In the genomic region with DNA sequence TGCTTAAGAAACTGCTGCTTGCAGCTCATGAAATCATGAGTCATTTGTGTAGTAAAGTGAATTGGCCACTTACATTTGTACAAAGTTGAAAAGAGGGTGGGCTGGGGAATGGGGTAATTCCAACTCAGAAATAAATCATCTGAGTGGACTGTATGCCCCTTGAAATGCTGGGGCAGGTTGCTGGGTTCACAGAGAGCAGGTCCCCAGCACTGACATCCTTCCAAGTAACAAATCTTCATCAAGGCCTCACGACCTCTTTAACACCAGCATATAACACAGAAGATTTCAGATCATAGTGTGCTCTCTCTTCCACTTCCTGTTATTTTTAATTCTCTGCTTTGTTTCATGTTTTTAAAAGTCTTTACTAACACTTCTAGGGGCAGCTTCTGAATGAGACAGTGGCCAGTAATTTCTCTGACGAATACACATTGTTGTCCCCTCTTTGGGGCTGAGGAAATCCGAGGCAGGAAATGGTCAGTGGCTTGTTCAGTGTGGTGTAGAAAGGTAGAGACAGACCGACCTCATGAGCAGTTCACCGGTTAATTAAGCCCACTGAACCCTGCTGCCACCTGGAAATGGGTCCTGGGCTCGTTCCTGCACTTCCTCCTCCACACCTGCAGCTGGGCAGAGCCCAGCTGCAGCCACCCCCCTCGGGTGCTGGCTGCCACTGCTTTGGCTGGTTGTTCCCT, we compare ENCODE assay signal across 8 cellular contexts.
DNase-seq lines count a peak whose midpoint lies in the region; ATAC-seq and TF ChIP-seq lines count a peak whose summit lies in the region.

No MANE protein-coding gene starts in this region.

- H3K4me3 Mint-ChIP-seq in activated naive CD4-positive, alpha-beta T cell treated with anti-CD3 and anti-CD28 coated beads, Interleukin-2, amount 10 ng/mL, durations not matched to agents 7 days and 5 days: peak overlapping the region; percentile 37
- peak overlapping the region; percentile 36 to 63 (median 58) for H3K4me3 Mint-ChIP-seq in immature natural killer cell

- no peaks in the 10 kb centered on the region for H3K27me3 ChIP-seq in GM06990 (replicated peaks; ENCODE audit: control insufficient read depth, insufficient read depth, low read length)
- H3K27me3 ChIP-seq in transverse colon: no peaks in the 10 kb centered on the region

- H3K4me3 ChIP-seq in GM06990 (replicated peaks; ENCODE audit: low read depth, low read length): no peak overlapping the region; the same call in 1 of the 2 replicates
- H3K4me3 ChIP-seq in transverse colon: no peak overlapping the region

- CTCF ChIA-PET in activated naive CD4-positive, alpha-beta T cell treated with anti-CD3 and anti-CD28 coated beads, Interleukin-2, amount 10 ng/mL, durations not matched to agents 7 days and 5 days (lab: Charles Lee): interaction anchor here (0.8 to 3.5 kb wide), 7 partner anchors 7 to 127 kb away, joined by 3 to 18 read pairs (median 3); a partner anchor contains a TSS

- in situ Hi-C loops in transverse colon (cut with MboI; ENCODE audit: low pct_ligation_motif_present in 1 of 4, low pct_unique_long_range_greater_than_20kb in 1 of 4, low sequenced_read_pairs in 3 of 4): no loop called here

- DNase-seq in GM06990 (ENCODE audit: extremely low read depth, insufficient read length) (peak; percentile 72), GM20000 (ENCODE audit: low spot score) (peak; percentile 42), immature natural killer cell (peak; percentile 64 to 69 (median 67)), transverse colon (peak; percentile 63), caudate nucleus (lab: John Stamatoyannopoulos, UW) (no peak)
- peak; percentile 60 for DNase-seq in activated naive CD4-positive, alpha-beta T cell treated with anti-CD3 and anti-CD28 coated beads, Interleukin-2, amount 10 ng/mL, durations not matched to agents 7 days and 5 days
- no peak for DNase-seq in stimulated activated CD4-positive, alpha-beta T cell treated with anti-CD3 and anti-CD28 coated beads, Interleukin-4, amount 100 ng/mL, for 1 hour

- H3K27ac ChIP-seq in transverse colon (peak overlapping the region; percentile 79 to 86 (median 82)), caudate nucleus (ENCODE audit: low read depth, low read length) (no peak overlapping the region)

- peak; percentile 80 for ATAC-seq in HG03521 (IDR thresholded peaks at IDR 0.05; ENCODE audit: unreplicated experiment)

- TF ChIP-seq CTCF in GM06990 (IDR thresholded peaks at IDR 0.05; ENCODE audit: insufficient read depth, low read length, poor library complexity, severe bottlenecking): no peak
- TF ChIP-seq CTCF in GM20000 (IDR thresholded peaks at IDR 0.05; ENCODE audit: extremely low read depth, missing control alignments): no peak
- TF ChIP-seq CTCF in transverse colon (IDR thresholded peaks at IDR 0.05): no peak

- no peak for TF ChIP-seq EP300 in transverse colon (IDR thresholded peaks at IDR 0.05; ENCODE audit: low read depth)

- WGBS in transverse colon (ENCODE audit: low coverage in 1 of 2), 2 donors: 33 to 37% methylated on average over 3 to 7 of the region's 7 CpGs

- no peaks in the 10 kb centered on the region for H3K36me3 ChIP-seq in GM06990 (ENCODE audit: control insufficient read depth, insufficient read depth, low read length)
- H3K36me3 ChIP-seq in transverse colon: no peaks in the 10 kb centered on the region

- intact Hi-C loops in transverse colon (cut with DNase I; ENCODE audit: low total_unique reads): no loop called here

- peaks cover 17 to 78% (median 34%) of the 10 kb centered on the region in 4 donors for H3K4me1 ChIP-seq in transverse colon

- peak overlapping the region; percentile 95 for H3K27ac Mint-ChIP-seq in activated naive CD4-positive, alpha-beta T cell treated with anti-CD3 and anti-CD28 coated beads, Interleukin-2, amount 10 ng/mL, durations not matched to agents 7 days and 5 days
- peak overlapping the region; percentile 80 to 98 (median 93) for H3K27ac Mint-ChIP-seq in immature natural killer cell

- no peaks in the 10 kb centered on the region for H3K9me3 ChIP-seq in transverse colon

- H3K36me3 Mint-ChIP-seq in activated naive CD4-positive, alpha-beta T cell treated with anti-CD3 and anti-CD28 coated beads, Interleukin-2, amount 10 ng/mL, durations not matched to agents 7 days and 5 days: peaks cover 40% of the 10 kb centered on the region
- peaks cover 0 to 4% (median 0%) of the 10 kb centered on the region in 3 donors for H3K36me3 Mint-ChIP-seq in immature natural killer cell

- peaks cover 80% of the 10 kb centered on the region for H3K4me1 Mint-ChIP-seq in activated naive CD4-positive, alpha-beta T cell treated with anti-CD3 and anti-CD28 coated beads, Interleukin-2, amount 10 ng/mL, durations not matched to agents 7 days and 5 days
- H3K4me1 Mint-ChIP-seq in immature natural killer cell: peaks cover 67 to 79% of the 10 kb centered on the region in 2 donors

- H3K27me3 Mint-ChIP-seq in activated naive CD4-positive, alpha-beta T cell treated with anti-CD3 and anti-CD28 coated beads, Interleukin-2, amount 10 ng/mL, durations not matched to agents 7 days and 5 days: no peaks in the 10 kb centered on the region
- peaks cover 0 to 1% (median 0%) of the 10 kb centered on the region in 3 donors for H3K27me3 Mint-ChIP-seq in immature natural killer cell (ENCODE audit: low read depth in 3 of 3)

- TF ChIP-seq POLR2A in transverse colon (IDR thresholded peaks at IDR 0.05): no peak

- no peaks in the 10 kb centered on the region for H3K9me3 Mint-ChIP-seq in activated naive CD4-positive, alpha-beta T cell treated with anti-CD3 and anti-CD28 coated beads, Interleukin-2, amount 10 ng/mL, durations not matched to agents 7 days and 5 days
- no peaks in the 10 kb centered on the region for H3K9me3 Mint-ChIP-seq in immature natural killer cell

Comparison
In these comparisons a context has a peak if more than half of its experiments do, and no peak if none do; other contexts are left out.
1. DNase-seq: peak in GM06990 (single experiment), GM20000 (single experiment), activated naive CD4-positive, alpha-beta T cell treated with anti-CD3 and anti-CD28 coated beads, Interleukin-2, amount 10 ng/mL, durations not matched to agents 7 days and 5 days (single experiment), immature natural killer cell (3 of 3) and transverse colon (single experiment); none in caudate nucleus (0 of 61) and stimulated activated CD4-positive, alpha-beta T cell treated with anti-CD3 and anti-CD28 coated beads, Interleukin-4, amount 100 ng/mL, for 1 hour (single experiment).